ENCODE assay signal across 1 cellular context in the genomic region with DNA sequence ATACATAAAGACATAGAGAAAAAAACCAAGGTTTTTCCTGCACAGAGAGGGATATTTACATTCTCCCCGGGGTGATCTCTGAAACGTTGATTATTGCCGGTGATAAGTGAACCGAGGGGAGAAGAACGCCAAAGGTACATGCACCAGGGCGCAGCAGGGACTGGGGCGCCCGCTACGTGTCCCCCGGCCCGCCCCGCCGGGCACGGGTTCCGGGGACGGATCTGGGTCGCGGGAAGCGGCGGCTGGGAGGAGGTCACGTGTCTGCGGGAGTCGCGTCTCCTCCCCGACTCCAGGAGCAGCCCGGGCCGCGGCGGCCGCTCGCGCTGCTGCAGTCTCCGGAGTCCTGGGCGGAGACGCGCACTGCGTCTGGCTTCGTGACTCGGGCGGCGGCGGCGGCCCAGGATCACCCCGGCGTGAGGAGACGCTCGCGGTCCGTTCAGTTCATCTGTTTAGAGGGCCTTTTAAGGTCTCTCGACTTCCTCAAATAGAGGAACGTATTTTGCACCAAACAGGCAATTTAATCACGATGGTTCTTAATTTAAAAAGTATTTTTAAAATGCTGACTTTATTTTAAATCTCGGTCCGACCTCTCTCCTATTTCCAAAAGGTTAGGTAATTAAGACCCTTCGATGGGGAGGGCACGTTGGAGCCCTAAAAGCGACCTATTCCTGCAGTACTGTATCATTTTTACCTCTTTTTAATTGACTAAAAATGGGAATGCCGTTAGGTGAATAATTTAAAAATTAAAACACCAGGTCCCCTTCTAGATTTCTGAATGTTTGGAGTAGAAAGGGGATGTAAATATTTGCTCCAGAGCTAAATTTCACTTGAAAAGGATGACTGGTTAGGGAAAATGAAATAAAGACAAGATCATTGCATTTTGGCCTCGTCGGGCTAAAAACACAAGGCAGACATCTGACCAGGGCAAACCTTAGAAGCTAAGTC.
TF ChIP-seq lines count a peak whose summit lies in the region.

No MANE protein-coding gene starts in this region.

TF ChIP-seq in A549, 52 proteins besides CTCF, POLR2A, EP300 and RAD21 (continued from another document):
- TF ChIP-seq, protein P1, sequence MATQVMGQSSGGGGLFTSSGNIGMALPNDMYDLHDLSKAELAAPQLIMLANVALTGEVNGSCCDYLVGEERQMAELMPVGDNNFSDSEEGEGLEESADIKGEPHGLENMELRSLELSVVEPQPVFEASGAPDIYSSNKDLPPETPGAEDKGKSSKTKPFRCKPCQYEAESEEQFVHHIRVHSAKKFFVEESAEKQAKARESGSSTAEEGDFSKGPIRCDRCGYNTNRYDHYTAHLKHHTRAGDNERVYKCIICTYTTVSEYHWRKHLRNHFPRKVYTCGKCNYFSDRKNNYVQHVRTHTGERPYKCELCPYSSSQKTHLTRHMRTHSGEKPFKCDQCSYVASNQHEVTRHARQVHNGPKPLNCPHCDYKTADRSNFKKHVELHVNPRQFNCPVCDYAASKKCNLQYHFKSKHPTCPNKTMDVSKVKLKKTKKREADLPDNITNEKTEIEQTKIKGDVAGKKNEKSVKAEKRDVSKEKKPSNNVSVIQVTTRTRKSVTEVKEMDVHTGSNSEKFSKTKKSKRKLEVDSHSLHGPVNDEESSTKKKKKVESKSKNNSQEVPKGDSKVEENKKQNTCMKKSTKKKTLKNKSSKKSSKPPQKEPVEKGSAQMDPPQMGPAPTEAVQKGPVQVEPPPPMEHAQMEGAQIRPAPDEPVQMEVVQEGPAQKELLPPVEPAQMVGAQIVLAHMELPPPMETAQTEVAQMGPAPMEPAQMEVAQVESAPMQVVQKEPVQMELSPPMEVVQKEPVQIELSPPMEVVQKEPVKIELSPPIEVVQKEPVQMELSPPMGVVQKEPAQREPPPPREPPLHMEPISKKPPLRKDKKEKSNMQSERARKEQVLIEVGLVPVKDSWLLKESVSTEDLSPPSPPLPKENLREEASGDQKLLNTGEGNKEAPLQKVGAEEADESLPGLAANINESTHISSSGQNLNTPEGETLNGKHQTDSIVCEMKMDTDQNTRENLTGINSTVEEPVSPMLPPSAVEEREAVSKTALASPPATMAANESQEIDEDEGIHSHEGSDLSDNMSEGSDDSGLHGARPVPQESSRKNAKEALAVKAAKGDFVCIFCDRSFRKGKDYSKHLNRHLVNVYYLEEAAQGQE (IDR thresholded peaks at IDR 0.05): no peak
- no peak for TF ChIP-seq ZFP36 (IDR thresholded peaks at IDR 0.05; ENCODE audit: borderline replicate concordance, partially characterized antibody)
TF ChIP-seq in A549: peak in this region for 5.
